Comparison of ENCODE assay signal across 1 cellular context in the genomic region with DNA sequence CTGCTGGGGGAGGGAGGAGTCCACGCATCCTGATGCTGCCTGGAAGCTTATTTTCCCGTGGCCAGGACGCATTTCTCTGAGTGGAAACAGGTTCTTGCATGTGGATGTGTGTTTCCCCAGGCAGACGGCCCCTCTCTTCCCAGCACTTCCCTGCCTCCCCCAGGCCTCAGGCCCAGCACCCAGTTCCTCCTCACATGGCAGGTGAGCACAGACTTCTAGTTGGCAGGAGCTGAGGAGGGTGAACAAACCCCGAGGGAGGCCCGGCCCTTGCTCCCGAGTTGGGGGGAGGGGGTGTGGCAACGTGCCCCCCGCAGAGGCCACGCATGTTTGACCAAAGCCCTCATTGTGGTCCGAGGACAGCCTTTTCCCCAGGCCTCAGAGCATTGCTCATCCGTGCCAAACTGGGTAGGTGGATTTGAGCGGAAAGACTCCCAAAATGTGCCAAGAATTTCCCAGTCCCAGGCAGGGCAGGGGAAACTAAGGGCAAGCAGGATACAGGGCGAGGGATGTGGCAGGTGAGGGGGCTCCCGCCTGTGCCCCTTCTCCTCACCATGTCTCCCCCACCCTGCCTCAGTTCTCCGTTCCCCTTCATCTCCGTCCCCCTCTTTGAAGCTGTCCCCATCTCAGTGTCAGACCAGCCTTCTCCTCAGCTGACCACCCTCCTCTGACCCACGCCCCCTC.
TF ChIP-seq lines count a peak whose summit lies in the region.

No MANE protein-coding gene starts in this region.

TF ChIP-seq in IMR-90, 13 proteins besides CTCF, POLR2A, EP300 and RAD21:
- no peak for TF ChIP-seq FOS (IDR thresholded peaks at IDR 0.05; ENCODE audit: low read depth, low read length)
- TF ChIP-seq SMC3 (IDR thresholded peaks at IDR 0.05; ENCODE audit: low read depth, low read length) = no peak
- TF ChIP-seq RFX5 (IDR thresholded peaks at IDR 0.05; ENCODE audit: low read depth, low read length) = no peak
- no peak for TF ChIP-seq BHLHE40 (IDR thresholded peaks at IDR 0.05; ENCODE audit: low read depth, low read length)
- no peak for TF ChIP-seq CEBPB (IDR thresholded peaks at IDR 0.05; ENCODE audit: low read depth, low read length)
- TF ChIP-seq, protein P1, sequence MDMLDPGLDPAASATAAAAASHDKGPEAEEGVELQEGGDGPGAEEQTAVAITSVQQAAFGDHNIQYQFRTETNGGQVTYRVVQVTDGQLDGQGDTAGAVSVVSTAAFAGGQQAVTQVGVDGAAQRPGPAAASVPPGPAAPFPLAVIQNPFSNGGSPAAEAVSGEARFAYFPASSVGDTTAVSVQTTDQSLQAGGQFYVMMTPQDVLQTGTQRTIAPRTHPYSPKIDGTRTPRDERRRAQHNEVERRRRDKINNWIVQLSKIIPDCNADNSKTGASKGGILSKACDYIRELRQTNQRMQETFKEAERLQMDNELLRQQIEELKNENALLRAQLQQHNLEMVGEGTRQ (IDR thresholded peaks at IDR 0.05; ENCODE audit: low read depth, low read length) = no peak
- TF ChIP-seq NFE2L2 (IDR thresholded peaks at IDR 0.05; ENCODE audit: low read depth, low read length) = no peak
- TF ChIP-seq, protein P2, sequence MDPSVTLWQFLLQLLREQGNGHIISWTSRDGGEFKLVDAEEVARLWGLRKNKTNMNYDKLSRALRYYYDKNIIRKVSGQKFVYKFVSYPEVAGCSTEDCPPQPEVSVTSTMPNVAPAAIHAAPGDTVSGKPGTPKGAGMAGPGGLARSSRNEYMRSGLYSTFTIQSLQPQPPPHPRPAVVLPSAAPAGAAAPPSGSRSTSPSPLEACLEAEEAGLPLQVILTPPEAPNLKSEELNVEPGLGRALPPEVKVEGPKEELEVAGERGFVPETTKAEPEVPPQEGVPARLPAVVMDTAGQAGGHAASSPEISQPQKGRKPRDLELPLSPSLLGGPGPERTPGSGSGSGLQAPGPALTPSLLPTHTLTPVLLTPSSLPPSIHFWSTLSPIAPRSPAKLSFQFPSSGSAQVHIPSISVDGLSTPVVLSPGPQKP (IDR thresholded peaks at IDR 0.05; ENCODE audit: borderline replicate concordance, low read depth, low read length) = no peak
- no peak for TF ChIP-seq MXI1 (IDR thresholded peaks at IDR 0.05; ENCODE audit: borderline replicate concordance, low read depth, low read length)
- TF ChIP-seq RCOR1 (IDR thresholded peaks at IDR 0.05; ENCODE audit: insufficient replicate concordance, low read length) = no peak
- no peak for TF ChIP-seq CHD1 (IDR thresholded peaks at IDR 0.05; ENCODE audit: low read depth, low read length)
- TF ChIP-seq MAFK (IDR thresholded peaks at IDR 0.05; ENCODE audit: low read depth, low read length) = no peak
